ENCODE assay signal across 11 cellular contexts in genomic region chr7:105270117-105270516, GRCh38.
DNase-seq lines count a peak whose midpoint lies in the region; ATAC-seq and FAIRE-seq lines count a peak whose summit lies in the region.
"Had no signal": no experiment of that assay in that cellular context is flagged by ENCODE, and none has a peak within 500 bp of the region (broad histone marks: within the 10 kb centered on the region; RNA-seq: fewer than 3 reads in every experiment).

No MANE protein-coding gene starts in this region.

- DNase-seq in NCI-H2171 treated with DMSO at 0.1 percent for 48 hours (lab: John Stamatoyannopoulos, UW) = peak; percentile 11
- no peak for DNase-seq in NCI-H2171 (lab: John Stamatoyannopoulos, UW)
- DNase-seq in central memory CD8-positive, alpha-beta T cell (ENCODE audit: low spot score in 2 of 2) = no peak
- no peak for DNase-seq in urothelium cell line (ENCODE audit: low spot score)
- no peak for DNase-seq in germinal center (ENCODE audit: low spot score)
- no peak for DNase-seq in NCI-H2107 treated with DMSO at 0.1 percent for 48 hours (lab: John Stamatoyannopoulos, UW; ENCODE audit: unreplicated experiment)
- DNase-seq: activated T-cell treated with anti-CD3 and anti-CD28 coated beads, Interleukin-2, amount 50 U/mL, for 4 hours; kidney had no signal

- H3K9me3 ChIP-seq in KOPT-K1 (ENCODE audit: insufficient read depth, low read length, poor library complexity, severe bottlenecking) (no peaks in the 10 kb centered on the region), neuron (ENCODE audit: low read length) (no peaks in the 10 kb centered on the region)

- H3K4me3 Mint-ChIP-seq in central memory CD8-positive, alpha-beta T cell = peak overlapping the region; percentile 80

- no peaks in the 10 kb centered on the region for H3K27me3 ChIP-seq in neuron (ENCODE audit: insufficient read depth, low read length)
- H3K27me3 ChIP-seq: cardiac muscle cell had no signal

- H3K9me3 Mint-ChIP-seq in central memory CD8-positive, alpha-beta T cell = no peaks in the 10 kb centered on the region
- H3K9me3 Mint-ChIP-seq: activated T-cell treated with anti-CD3 and anti-CD28 coated beads, Interleukin-2, amount 50 U/mL, for 4 hours had no signal

- H3K4me1 Mint-ChIP-seq in central memory CD8-positive, alpha-beta T cell = peaks cover 71% of the 10 kb centered on the region

- peak overlapping the region; percentile 84 for H3K27ac Mint-ChIP-seq in central memory CD8-positive, alpha-beta T cell (ENCODE audit: low read depth)

- no peak for FAIRE-seq in urothelium cell line (lab: Jason Lieb, UNC)
- FAIRE-seq: kidney had no signal

- ATAC-seq in central memory CD8-positive, alpha-beta T cell (replicated peaks; ENCODE audit: extremely low read depth, poor library complexity, severe bottlenecking) = no peak
- ATAC-seq: activated T-cell treated with anti-CD3 and anti-CD28 coated beads, Interleukin-2, amount 50 U/mL, for 4 hours had no signal

- peaks cover 28% of the 10 kb centered on the region for H3K4me1 ChIP-seq in neuron (ENCODE audit: insufficient read depth, low read length)

- H3K36me3 ChIP-seq in KOPT-K1 (ENCODE audit: insufficient read depth, low read length) = no peaks in the 10 kb centered on the region
- H3K36me3 ChIP-seq in neuron (ENCODE audit: insufficient read depth, low read length) = no peaks in the 10 kb centered on the region
- H3K36me3 ChIP-seq: cardiac muscle cell had no signal

- H3K27ac ChIP-seq in KOPT-K1 (ENCODE audit: low read depth, low read length, poor library complexity, severe bottlenecking) = peak overlapping the region; percentile 67
- H3K27ac ChIP-seq: cardiac muscle cell had no signal

- no peak overlapping the region for H3K4me3 ChIP-seq in neuron (ENCODE audit: low read length)
- H3K4me3 ChIP-seq: cardiac muscle cell had no signal

- H3K36me3 Mint-ChIP-seq in central memory CD8-positive, alpha-beta T cell (ENCODE audit: insufficient read depth) = peaks cover 1% of the 10 kb centered on the region

- peak overlapping the region; percentile 93 for H2AFZ ChIP-seq in neuron (ENCODE audit: low read depth, low read length)

- no peaks in the 10 kb centered on the region for H3K27me3 Mint-ChIP-seq in central memory CD8-positive, alpha-beta T cell
